In genomic region chr22:25030636-25031035, GRCh38 we compare ENCODE assay signal across 1 cellular context.
TF ChIP-seq lines count a peak whose summit lies in the region.

No MANE protein-coding gene starts in this region.

TF ChIP-seq in HepG2, 621 proteins besides CTCF, POLR2A, EP300 and RAD21 (continued from another document):
- TF ChIP-seq ZBTB39 (CRISPR knock-in tag; IDR thresholded peaks at IDR 0.05): no peak
- TF ChIP-seq HMG20A (CRISPR knock-in tag; IDR thresholded peaks at IDR 0.05; ENCODE audit: borderline replicate concordance): no peak
- TF ChIP-seq ELF1 (CRISPR knock-in tag; IDR thresholded peaks at IDR 0.05): no peak
- TF ChIP-seq ZNF678 (CRISPR knock-in tag; IDR thresholded peaks at IDR 0.05): no peak
- TF ChIP-seq MTF2 (CRISPR knock-in tag; IDR thresholded peaks at IDR 0.05; ENCODE audit: borderline replicate concordance): no peak
- TF ChIP-seq NR1H2 (CRISPR knock-in tag; IDR thresholded peaks at IDR 0.05; ENCODE audit: borderline replicate concordance, low read depth): no peak
- no peak for TF ChIP-seq XRCC5 (optimal IDR thresholded peaks at IDR 0.05; ENCODE audit: low read length)
- no peak for TF ChIP-seq ZNF652 (CRISPR knock-in tag; IDR thresholded peaks at IDR 0.05; ENCODE audit: borderline replicate concordance, low read depth)
- TF ChIP-seq, protein P1, sequence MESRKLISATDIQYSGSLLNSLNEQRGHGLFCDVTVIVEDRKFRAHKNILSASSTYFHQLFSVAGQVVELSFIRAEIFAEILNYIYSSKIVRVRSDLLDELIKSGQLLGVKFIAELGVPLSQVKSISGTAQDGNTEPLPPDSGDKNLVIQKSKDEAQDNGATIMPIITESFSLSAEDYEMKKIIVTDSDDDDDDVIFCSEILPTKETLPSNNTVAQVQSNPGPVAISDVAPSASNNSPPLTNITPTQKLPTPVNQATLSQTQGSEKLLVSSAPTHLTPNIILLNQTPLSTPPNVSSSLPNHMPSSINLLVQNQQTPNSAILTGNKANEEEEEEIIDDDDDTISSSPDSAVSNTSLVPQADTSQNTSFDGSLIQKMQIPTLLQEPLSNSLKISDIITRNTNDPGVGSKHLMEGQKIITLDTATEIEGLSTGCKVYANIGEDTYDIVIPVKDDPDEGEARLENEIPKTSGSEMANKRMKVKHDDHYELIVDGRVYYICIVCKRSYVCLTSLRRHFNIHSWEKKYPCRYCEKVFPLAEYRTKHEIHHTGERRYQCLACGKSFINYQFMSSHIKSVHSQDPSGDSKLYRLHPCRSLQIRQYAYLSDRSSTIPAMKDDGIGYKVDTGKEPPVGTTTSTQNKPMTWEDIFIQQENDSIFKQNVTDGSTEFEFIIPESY (CRISPR knock-in tag; IDR thresholded peaks at IDR 0.05): no peak
- TF ChIP-seq, protein P2, sequence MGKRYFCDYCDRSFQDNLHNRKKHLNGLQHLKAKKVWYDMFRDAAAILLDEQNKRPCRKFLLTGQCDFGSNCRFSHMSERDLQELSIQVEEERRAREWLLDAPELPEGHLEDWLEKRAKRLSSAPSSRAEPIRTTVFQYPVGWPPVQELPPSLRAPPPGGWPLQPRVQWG (CRISPR knock-in tag; IDR thresholded peaks at IDR 0.05; ENCODE audit: borderline replicate concordance, low read depth): no peak
- TF ChIP-seq FOXK1 (CRISPR knock-in tag; IDR thresholded peaks at IDR 0.05; ENCODE audit: borderline replicate concordance, low read depth): no peak
- TF ChIP-seq, protein P3, sequence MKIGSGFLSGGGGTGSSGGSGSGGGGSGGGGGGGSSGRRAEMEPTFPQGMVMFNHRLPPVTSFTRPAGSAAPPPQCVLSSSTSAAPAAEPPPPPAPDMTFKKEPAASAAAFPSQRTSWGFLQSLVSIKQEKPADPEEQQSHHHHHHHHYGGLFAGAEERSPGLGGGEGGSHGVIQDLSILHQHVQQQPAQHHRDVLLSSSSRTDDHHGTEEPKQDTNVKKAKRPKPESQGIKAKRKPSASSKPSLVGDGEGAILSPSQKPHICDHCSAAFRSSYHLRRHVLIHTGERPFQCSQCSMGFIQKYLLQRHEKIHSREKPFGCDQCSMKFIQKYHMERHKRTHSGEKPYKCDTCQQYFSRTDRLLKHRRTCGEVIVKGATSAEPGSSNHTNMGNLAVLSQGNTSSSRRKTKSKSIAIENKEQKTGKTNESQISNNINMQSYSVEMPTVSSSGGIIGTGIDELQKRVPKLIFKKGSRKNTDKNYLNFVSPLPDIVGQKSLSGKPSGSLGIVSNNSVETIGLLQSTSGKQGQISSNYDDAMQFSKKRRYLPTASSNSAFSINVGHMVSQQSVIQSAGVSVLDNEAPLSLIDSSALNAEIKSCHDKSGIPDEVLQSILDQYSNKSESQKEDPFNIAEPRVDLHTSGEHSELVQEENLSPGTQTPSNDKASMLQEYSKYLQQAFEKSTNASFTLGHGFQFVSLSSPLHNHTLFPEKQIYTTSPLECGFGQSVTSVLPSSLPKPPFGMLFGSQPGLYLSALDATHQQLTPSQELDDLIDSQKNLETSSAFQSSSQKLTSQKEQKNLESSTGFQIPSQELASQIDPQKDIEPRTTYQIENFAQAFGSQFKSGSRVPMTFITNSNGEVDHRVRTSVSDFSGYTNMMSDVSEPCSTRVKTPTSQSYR (CRISPR knock-in tag; IDR thresholded peaks at IDR 0.05; ENCODE audit: borderline replicate concordance): no peak
